11 cellular contexts compared by ENCODE assay signal in the genomic region with DNA sequence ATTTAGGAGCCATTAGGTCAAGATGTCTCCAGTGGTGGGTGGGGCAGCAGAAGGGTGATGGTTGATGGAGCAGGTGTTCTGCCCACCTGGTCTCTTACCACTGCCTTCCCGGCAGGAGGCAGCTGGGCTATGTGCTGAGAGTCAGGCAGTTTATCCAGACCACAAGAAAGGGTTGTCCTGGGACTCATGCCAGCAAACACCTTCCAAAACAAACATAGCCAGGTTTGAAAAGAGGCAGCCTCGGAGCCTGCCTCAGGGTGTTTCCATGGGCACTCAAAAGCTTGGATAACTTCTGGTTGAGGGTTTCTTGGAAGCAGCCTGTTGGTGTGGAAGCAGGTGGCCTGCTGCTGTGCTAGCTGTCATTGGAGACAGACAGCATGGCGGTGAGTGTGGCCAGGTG.
DNase-seq lines count a peak whose midpoint lies in the region; ATAC-seq and TF ChIP-seq lines count a peak whose summit lies in the region.
"Had no signal": no experiment of that assay in that cellular context is flagged by ENCODE, and none has a peak within 500 bp of the region (broad histone marks: within the 10 kb centered on the region; RNA-seq: fewer than 3 reads in every experiment).

No MANE protein-coding gene starts in this region.

- in situ Hi-C loops in transverse colon (cut with MboI; ENCODE audit: low pct_ligation_motif_present in 1 of 4, low pct_unique_long_range_greater_than_20kb in 1 of 4, low sequenced_read_pairs in 3 of 4), result no loop called here

- H3K9me3 ChIP-seq in left ventricle myocardium inferior (replicated peaks) (no peaks in the 10 kb centered on the region), transverse colon (no peaks in the 10 kb centered on the region)

- no peak for TF ChIP-seq CTCF in left ventricle myocardium inferior (IDR thresholded peaks at IDR 0.05; ENCODE audit: borderline replicate concordance)
- TF ChIP-seq CTCF in transverse colon (IDR thresholded peaks at IDR 0.05), result no peak

- TF ChIP-seq POLR2A in transverse colon (IDR thresholded peaks at IDR 0.05), result no peak

- peak; percentile 42 for TF ChIP-seq EP300 in transverse colon (IDR thresholded peaks at IDR 0.05; ENCODE audit: low read depth)

- H3K4me3 ChIP-seq in left ventricle myocardium inferior (no peak overlapping the region), transverse colon (no peak overlapping the region)
- H3K4me3 ChIP-seq: SK-N-MC had no signal

- DNase-seq in NCI-H1105 treated with DMSO at 0.1 percent for 48 hours (lab: John Stamatoyannopoulos, UW) (peak; percentile 100), NCI-H69 (lab: John Stamatoyannopoulos, UW) (peak; percentile 100), left ventricle myocardium inferior (no peak), transverse colon (peak; percentile 68), iPS-NIHi7 (ENCODE audit: extremely low spot score) (no peak)
- DNase-seq: central memory CD4-positive, alpha-beta T cell; GDM1 had no signal

- peaks cover 21% of the 10 kb centered on the region for H3K4me1 ChIP-seq in left ventricle myocardium inferior
- peaks cover 0 to 13% (median 6%) of the 10 kb centered on the region in 4 donors for H3K4me1 ChIP-seq in transverse colon

- H3K27ac ChIP-seq in left ventricle myocardium inferior (replicated peaks) (peak overlapping the region; percentile 53), transverse colon (peak overlapping the region; percentile 67 to 88 (median 76))
- H3K27ac ChIP-seq: SK-N-MC had no signal

- no peaks in the 10 kb centered on the region for H3K36me3 ChIP-seq in left ventricle myocardium inferior
- no peaks in the 10 kb centered on the region for H3K36me3 ChIP-seq in transverse colon

- H3K27me3 ChIP-seq in left ventricle myocardium inferior (ENCODE audit: low read depth) (no peaks in the 10 kb centered on the region), transverse colon (no peaks in the 10 kb centered on the region)

- ATAC-seq in GM18502 (IDR thresholded peaks at IDR 0.05; ENCODE audit: poor library complexity, unreplicated experiment) (no peak), GM19452 (IDR thresholded peaks at IDR 0.05; ENCODE audit: unreplicated experiment) (no peak), GM19463 (IDR thresholded peaks at IDR 0.05; ENCODE audit: unreplicated experiment) (no peak)

- 28 to 80% methylated on average over 1 to 3 of the region's 3 CpGs for WGBS in transverse colon (ENCODE audit: low coverage in 1 of 2), 2 donors

- intact Hi-C loops in left ventricle myocardium inferior (cut with micrococcal nuclease), result no loop called here
- intact Hi-C loops in transverse colon (cut with DNase I; ENCODE audit: low total_unique reads), result no loop called here

Comparison
In these comparisons a context has a peak if more than half of its experiments do, and no peak if none do; other contexts are left out.
1. DNase-seq: peak in NCI-H1105 treated with DMSO at 0.1 percent for 48 hours (single experiment), NCI-H69 (single experiment) and transverse colon (single experiment); none in left ventricle myocardium inferior (single experiment) and iPS-NIHi7 (single experiment).